ENCODE assay signal across 18 cellular contexts in the genomic region with DNA sequence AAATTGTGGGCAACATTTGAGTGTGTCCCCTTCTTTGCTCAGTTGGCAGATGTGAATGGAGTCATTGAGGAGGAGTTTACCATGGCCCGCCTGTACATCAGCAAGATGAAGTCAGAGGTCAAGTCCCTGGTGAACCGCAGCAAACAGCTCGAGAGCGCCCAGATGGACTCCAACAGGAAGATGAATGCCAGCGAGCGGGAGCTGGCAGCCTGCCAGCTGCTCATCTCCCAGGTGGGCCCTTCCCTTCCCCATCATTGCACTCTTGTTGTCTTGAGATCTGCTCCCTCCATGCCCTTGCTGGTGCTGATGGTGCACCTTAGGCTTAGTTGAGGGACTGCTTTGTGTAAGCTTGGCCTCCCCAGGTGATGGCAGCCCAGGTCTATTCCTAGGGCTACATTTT. TPM values are rescaled to one million over a fixed set of nuclear protein-coding genes. Genes with fewer than 3 reads are reported as not detected.
DNase-seq lines count a peak whose midpoint lies in the region; ATAC-seq, FAIRE-seq and TF ChIP-seq lines count a peak whose summit lies in the region.
"Had no signal": no experiment of that assay in that cellular context is flagged by ENCODE, and none has a peak within 500 bp of the region (broad histone marks: within the 10 kb centered on the region; RNA-seq: fewer than 3 reads in every experiment).

No MANE protein-coding gene starts in this region.

- no peak for FAIRE-seq in HepG2 (lab: Jason Lieb, UNC)
- FAIRE-seq: GM18507 had no signal

- no peak overlapping the region for H3K27ac ChIP-seq in HepG2 (ENCODE audit: extremely low read length, insufficient read depth, low read length)
- H3K27ac ChIP-seq in right lobe of liver = no peak overlapping the region
- H3K27ac ChIP-seq in GM23338 (ENCODE audit: low read depth) = no peak overlapping the region
- H3K27ac ChIP-seq: 22Rv1, BLaER1, RWPE1, SK-N-MC had no signal

- intact Hi-C loops in HepG2 (cut with micrococcal nuclease; ENCODE audit: unreplicated experiment) = loop anchor here (1.0 to 5.0 kb wide), 5 partner anchors 65 to 1054 kb away; no protein-coding TSS in a partner anchor
- intact Hi-C loops in right lobe of liver (cut with DNase I) = no loop called here

- TF ChIP-seq POLR2A in HepG2 (IDR thresholded peaks at IDR 0.05; ENCODE audit: insufficient read depth in 1 of 2, low read depth in 2 of 2, low read length in 2 of 2) (no peak), right lobe of liver (IDR thresholded peaks at IDR 0.05) (no peak)

- H3K4me2 ChIP-seq in HepG2 (ENCODE audit: low read depth, low read length) (no peak overlapping the region), GM23338 (no peak overlapping the region)
- H3K4me2 ChIP-seq: BLaER1 had no signal

- WGBS in HepG2 (ENCODE audit: low lambda C conversion rate) = 7% methylated on average over 3 of the region's 6 CpGs
- 40% methylated on average over 1 of the region's 6 CpGs for WGBS in right lobe of liver (ENCODE audit: insufficient coverage, low coverage, low lambda C conversion rate, missing lambda C conversion rate)

- DNase-seq in DMS153 (lab: John Stamatoyannopoulos, UW) (peak; percentile 18), DMS153 treated with DMSO at 0.1 percent for 48 hours (lab: John Stamatoyannopoulos, UW; ENCODE audit: unreplicated experiment) (no peak), HepG2 (ENCODE audit: low spot score) (peak; percentile 9), right lobe of liver (no peak), RPMI8226 (peak; percentile 62), SK-N-DZ (ENCODE audit: low spot score) (no peak), GM23338 (ENCODE audit: low spot score) (no peak)
- DNase-seq in activated CD8-positive, alpha-beta memory T cell treated with anti-CD3 and anti-CD28 coated beads, Interleukin-2, amount 50 U/mL, for 48 hours = no peak
- DNase-seq: CD8-positive, alpha-beta memory T cell; NCI-H1436 had no signal

- H2AFZ ChIP-seq in HepG2 (ENCODE audit: low read length) (no peak overlapping the region), GM23338 (no peak overlapping the region)

- TF ChIP-seq CTCF in HepG2 (CRISPR knock-in tag; IDR thresholded peaks at IDR 0.05) = no peak
- no peak for TF ChIP-seq CTCF in right lobe of liver (IDR thresholded peaks at IDR 0.05)
- no peak for TF ChIP-seq CTCF in GM23338 (conservative IDR thresholded peaks at IDR 0.05; ENCODE audit: low read depth in 2 of 2)

- H3K4me1 ChIP-seq in HepG2 (ENCODE audit: insufficient read depth, low read length) = no peaks in the 10 kb centered on the region
- H3K4me1 ChIP-seq in right lobe of liver = no peaks in the 10 kb centered on the region
- H3K4me1 ChIP-seq in GM23338 (ENCODE audit: insufficient read depth) = no peaks in the 10 kb centered on the region

- H3K4me3 ChIP-seq in HepG2 (replicated peaks in 1 of 3; ENCODE audit: insufficient read depth in 1 of 3, low read depth in 2 of 3, low read length in 3 of 3) = no peak overlapping the region
- no peak overlapping the region for H3K4me3 ChIP-seq in right lobe of liver
- H3K4me3 ChIP-seq in GM23338 = no peak overlapping the region
- H3K4me3 ChIP-seq: BLaER1, HAP-1, SK-N-MC had no signal

- in situ Hi-C loops in HepG2 (cut with HindIII; ENCODE audit: extremely low pct_ligation_motif_present, low pct_unique_long_range_greater_than_20kb) = loop anchor here (25.0 kb wide), 2 partner anchors 354 to 1054 kb away; partner anchors contain the start of gene EPC2

- CTCF ChIA-PET in HepG2 (lab: Yijun Ruan, JAX; ENCODE audit: low intra/inter-chr PET ratio, low total read pairs) = no interaction called here

- no peaks in the 10 kb centered on the region for H4K20me1 ChIP-seq in HepG2 (ENCODE audit: insufficient read depth, low read length)
- no peaks in the 10 kb centered on the region for H4K20me1 ChIP-seq in GM23338 (replicated peaks; ENCODE audit: insufficient read depth)
- H4K20me1 ChIP-seq: BLaER1 had no signal

- H3K9me3 Mint-ChIP-seq in GM23338 = no peaks in the 10 kb centered on the region
- H3K9me3 Mint-ChIP-seq: CD8-positive, alpha-beta memory T cell; T-helper 1 cell treated with Interleukin-12 subunit alpha and Interleukin-12 subunit beta and Interleukin-4 antibody, amounts not matched to agents 30 μg/mL and 1 μg/mL, for 36 hours had no signal

- H3K9me2 ChIP-seq in GM23338 (ENCODE audit: insufficient read depth) = 0 out of 2 replicates have a peak, but pooled peaks cover under 1% of the 10 kb centered on the region

- peaks cover 0 to 1% of the 10 kb centered on the region in 2 experiments; a peak in 3 of 5 replicates for H3K27me3 ChIP-seq in HepG2 (ENCODE audit: control insufficient read depth in 1 of 2, insufficient read depth in 2 of 2, low read length in 2 of 2)
- H3K27me3 ChIP-seq in right lobe of liver = no peaks in the 10 kb centered on the region
- no peaks in the 10 kb centered on the region for H3K27me3 ChIP-seq in GM23338 (ENCODE audit: insufficient read depth)
- H3K27me3 ChIP-seq: BLaER1 had no signal

- H3K27me3 Mint-ChIP-seq in GM23338 (ENCODE audit: insufficient read depth, low read depth, poor library complexity) = peaks cover 2% of the 10 kb centered on the region
- H3K27me3 Mint-ChIP-seq: CD8-positive, alpha-beta memory T cell had no signal

- H3K79me2 ChIP-seq in HepG2 (ENCODE audit: insufficient read depth, low read length) (no peaks in the 10 kb centered on the region), GM23338 (replicated peaks; ENCODE audit: insufficient read depth) (no peaks in the 10 kb centered on the region)

- H3K4me1 Mint-ChIP-seq in GM23338 = no peaks in the 10 kb centered on the region; the same call in 2 of the 3 replicates
- H3K4me1 Mint-ChIP-seq: CD8-positive, alpha-beta memory T cell had no signal

- H3K9me3 ChIP-seq in HepG2 (ENCODE audit: low read length) (no peaks in the 10 kb centered on the region), right lobe of liver (peaks cover 0 to 3% (median 0%) of the 10 kb centered on the region in 4 donors)
- H3K9me3 ChIP-seq: BLaER1, HAP-1 had no signal

- no TSS peak for BruUV-seq in HepG2 (replicated peaks; lab: Mats Ljungman, UMichigan)

- no peak for TF ChIP-seq RAD21 in HepG2 (CRISPR knock-in tag; IDR thresholded peaks at IDR 0.05)

- H3F3A ChIP-seq in GM23338 (replicated peaks; ENCODE audit: low read depth) = no peaks in the 10 kb centered on the region

- H3K36me3 Mint-ChIP-seq in GM23338 (ENCODE audit: low read depth) = peaks cover 41% of the 10 kb centered on the region

- H3K9ac ChIP-seq in HepG2 (ENCODE audit: insufficient read depth, low read depth, low read length) = no peak overlapping the region
- H3K9ac ChIP-seq: BLaER1 had no signal

- H3K36me3 ChIP-seq in HepG2 (replicated peaks in 1 of 2; ENCODE audit: control insufficient read depth in 1 of 2, insufficient read depth in 2 of 2, low read length in 2 of 2) (no peaks in the 10 kb centered on the region), right lobe of liver (no peaks in the 10 kb centered on the region), GM23338 (ENCODE audit: insufficient read depth) (0 out of 2 replicates have a peak, but pooled peaks cover 7% of the 10 kb centered on the region)
- H3K36me3 ChIP-seq: HAP-1 had no signal

- no peak overlapping the region for H3K27ac Mint-ChIP-seq in GM23338
- H3K27ac Mint-ChIP-seq: CD8-positive, alpha-beta memory T cell; T-helper 1 cell treated with Interleukin-12 subunit alpha and Interleukin-12 subunit beta and Interleukin-4 antibody, amounts not matched to agents 30 μg/mL and 1 μg/mL, for 36 hours had no signal

- no peak overlapping the region for H3K4me3 Mint-ChIP-seq in GM23338
- H3K4me3 Mint-ChIP-seq: CD8-positive, alpha-beta memory T cell; T-helper 1 cell treated with Interleukin-12 subunit alpha and Interleukin-12 subunit beta and Interleukin-4 antibody, amounts not matched to agents 30 μg/mL and 1 μg/mL, for 36 hours had no signal

- POLR2A ChIA-PET in HepG2 (lab: Yijun Ruan, JAX) = no interaction called here

- ATAC-seq in HepG2 (no peak), right lobe of liver (no peak), GM23338 (no peak)

- TF ChIP-seq EP300 in HepG2 (IDR thresholded peaks at IDR 0.05; ENCODE audit: low read depth in 2 of 2, low read length in 2 of 2) = no peak
- TF ChIP-seq EP300 in HepG2 (CRISPR knock-in tag; IDR thresholded peaks at IDR 0.05; ENCODE audit: borderline replicate concordance) = no peak

TF ChIP-seq in HepG2, 621 proteins besides CTCF, POLR2A, EP300 and RAD21 (continues in another document):
- TF ChIP-seq LCORL (IDR thresholded peaks at IDR 0.05) (peak; percentile 85; the same call in 1 of the 2 replicates), LCORL (CRISPR knock-in tag; IDR thresholded peaks at IDR 0.05) (no peak)

TF ChIP-seq in GM23338, 12 proteins besides CTCF, POLR2A, EP300 and RAD21 (continues in another document):
- TF ChIP-seq NANOG (IDR thresholded peaks at IDR 0.05; ENCODE audit: borderline replicate concordance) (no peak), ZNF114 (CRISPR knock-in tag; IDR thresholded peaks at IDR 0.05) (no peak)

RNA-seq across cellular contexts. Expression of gene LYPD6B, which starts 47.5 kb away (rescaled TPM):
- total RNA-seq in HepG2 (2016; rRNA removed; fragmentation: Illumina TruSeq; extraction: Trizol) (not detected in 2 replicates), right lobe of liver (under 1 TPM in 2 of 6 experiments, not detected in 4; 0.30 to 0.31 TPM)
- total RNA-seq in HepG2 (2016; cell fraction: cytosol; rRNA removed; fragmentation: Illumina TruSeq; extraction: Trizol; ENCODE audit: low read depth) = not detected in 2 replicates
- not detected in 2 replicates for total RNA-seq in HepG2 (2016; cell fraction: insoluble cytoplasmic fraction; rRNA removed; fragmentation: Illumina TruSeq; extraction: Trizol)
- not detected in 2 replicates for total RNA-seq in HepG2 (2016; cell fraction: membrane; rRNA removed; fragmentation: Illumina TruSeq; extraction: Trizol)
- not detected in 2 replicates for total RNA-seq in HepG2 (2016; cell fraction: nucleus; rRNA removed; fragmentation: Illumina TruSeq; extraction: Trizol)
- polyA plus RNA-seq in HepG2 (2011; rRNA removed) (not detected in 2 replicates), GM23338 (2016; fragmentation: Nextera tagmentation; extraction: Ambion mirVana) (3.4 and 3.6 TPM in 2 replicates)
- polyA plus RNA-seq in HepG2 (2011; cell fraction: cytosol; rRNA removed) = not detected in 2 replicates
- not detected in 2 replicates for polyA plus RNA-seq in HepG2 (2011; cell fraction: nucleus; rRNA removed)
- not detected in 2 replicates for polyA plus RNA-seq in HepG2 (2012)
- polyA plus RNA-seq in HepG2 (2016; cell fraction: cytosol; fragmentation: Illumina TruSeq; extraction: Trizol; ENCODE audit: low read depth) = not detected in 2 replicates
- polyA plus RNA-seq in HepG2 (2016; cell fraction: insoluble cytoplasmic fraction; fragmentation: Illumina TruSeq; extraction: Trizol; ENCODE audit: low read depth) = not detected in 2 replicates
- not detected in 2 replicates for polyA plus RNA-seq in HepG2 (2016; cell fraction: membrane; fragmentation: Illumina TruSeq; extraction: Trizol; ENCODE audit: low read depth)
- not detected in 2 replicates for polyA plus RNA-seq in HepG2 (2016; cell fraction: nucleus; fragmentation: Illumina TruSeq; extraction: Trizol; ENCODE audit: insufficient read depth, low read depth)
- polyA minus RNA-seq in HepG2 (2011; rRNA and poly(A)+ RNA removed; ENCODE audit: low replicate concordance) = not detected in 2 replicates
- not detected in 2 replicates for polyA minus RNA-seq in HepG2 (2011; cell fraction: cytosol; rRNA and poly(A)+ RNA removed)
- polyA minus RNA-seq in HepG2 (2011; cell fraction: nucleus; rRNA and poly(A)+ RNA removed) = not detected in 2 replicates
- 0.13 TPM in 1 of 2 replicates, not detected in the other for polyA plus RNA-seq in SK-N-DZ (2014; cell fraction: cytosol; rRNA removed)
- 0.14 and 0.38 TPM in 2 replicates for polyA plus RNA-seq in SK-N-DZ (2014; cell fraction: nucleus; rRNA removed)
- total RNA-seq in GM23338 (2014; rRNA removed; shearing (Covaris generic)) = 1.7 and 3.1 TPM in 2 replicates
- total RNA-seq: CD8-positive, alpha-beta memory T cell; OCI-LY7 had no signal
- polyA plus RNA-seq: CD8-positive, alpha-beta memory T cell had no signal

Comparison
In these comparisons a context has a peak if more than half of its experiments do, and no peak if none do; other contexts are left out.
1. DNase-seq: peak in DMS153 (single experiment), HepG2 (single experiment) and RPMI8226 (single experiment); none in DMS153 treated with DMSO at 0.1 percent for 48 hours (single experiment), right lobe of liver (0 of 3), SK-N-DZ (single experiment), GM23338 (single experiment) and activated CD8-positive, alpha-beta memory T cell treated with anti-CD3 and anti-CD28 coated beads, Interleukin-2, amount 50 U/mL, for 48 hours (single experiment).